Comparison of ENCODE assay signal across 17 cellular contexts in the genomic region with DNA sequence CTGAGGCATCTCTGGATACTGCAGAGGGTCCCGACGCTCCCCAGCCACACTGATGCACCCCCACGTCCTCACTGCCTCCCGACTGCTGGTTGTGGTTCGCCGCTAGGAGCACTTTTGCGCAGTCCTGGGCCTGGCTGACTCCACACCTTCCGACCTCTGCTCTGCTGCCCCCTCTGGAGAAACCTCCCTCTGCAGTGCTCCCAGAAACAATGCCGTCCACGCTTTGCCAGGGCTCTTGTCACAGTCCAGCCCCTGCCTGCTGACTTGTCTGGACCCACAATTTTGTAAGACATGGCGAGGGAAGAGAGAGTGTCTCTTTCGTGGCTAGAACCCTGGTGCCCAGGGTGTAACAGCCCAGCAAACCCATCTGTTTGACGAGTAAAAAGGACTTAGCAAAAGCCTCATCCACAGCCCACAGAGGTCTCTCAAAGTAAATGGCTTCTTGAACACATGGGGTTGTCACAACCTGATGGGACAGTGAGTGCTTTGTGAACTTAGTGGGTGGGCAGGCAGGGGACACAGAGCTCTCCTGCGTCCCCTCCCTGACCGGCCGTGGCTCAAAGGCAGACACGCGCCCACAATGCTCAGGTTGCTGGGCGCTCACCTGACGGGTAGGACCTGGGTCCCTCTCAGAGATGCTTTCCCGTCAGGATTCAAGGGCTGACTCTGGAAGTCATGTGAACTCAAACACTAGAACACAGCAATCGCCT. TPM values are rescaled to one million over a fixed set of nuclear protein-coding genes. Genes with fewer than 3 reads are reported as not detected.
DNase-seq lines count a peak whose midpoint lies in the region; ATAC-seq, FAIRE-seq and TF ChIP-seq lines count a peak whose summit lies in the region.
"Had no signal": no experiment of that assay in that cellular context is flagged by ENCODE, and none has a peak within 500 bp of the region (broad histone marks: within the 10 kb centered on the region; RNA-seq: fewer than 3 reads in every experiment).

No MANE protein-coding gene starts in this region.

- no peaks in the 10 kb centered on the region for H4K20me1 ChIP-seq in K562 (replicated peaks; ENCODE audit: control insufficient read depth, insufficient read depth, low read length)

- no peak for TF ChIP-seq EP300 in K562 (IDR thresholded peaks at IDR 0.05; ENCODE audit: low read length)

- H3K79me2 ChIP-seq in K562 (ENCODE audit: control insufficient read depth, insufficient read depth, low read length), result peaks cover 19% of the 10 kb centered on the region

- no peaks in the 10 kb centered on the region for H3K27me3 Mint-ChIP-seq in natural killer cell (ENCODE audit: low read depth in 2 of 2)
- peaks cover 0 to 2% of the 10 kb centered on the region in 2 donors for H3K27me3 Mint-ChIP-seq in natural killer cell treated with Interleukin-12 subunit alpha and Interleukin-12 subunit beta and Interleukin-15 and Interleukin-18, amount 100 ng/mL, for 72 hours

- H3K9me1 ChIP-seq in K562 (ENCODE audit: control insufficient read depth, insufficient read depth, low read length), result no peaks in the 10 kb centered on the region

- no peak for FAIRE-seq in K562 (lab: Jason Lieb, UNC)

- H3K36me3 ChIP-seq in K562 (ENCODE audit: control insufficient read depth, insufficient read depth, low read length) (peaks cover 43% of the 10 kb centered on the region; the same call in 2 of the 3 replicates), kidney epithelial cell (ENCODE audit: control insufficient read depth, insufficient read depth, low read length) (peaks cover 1% of the 10 kb centered on the region), aorta (ENCODE audit: control insufficient read depth in 1 of 2, insufficient read depth in 2 of 2, low read length in 1 of 2) (peaks cover 3 to 22% of the 10 kb centered on the region in 2 donors)

- no peaks in the 10 kb centered on the region for H3K27me3 ChIP-seq in K562 (ENCODE audit: control insufficient read depth in 2 of 2, insufficient read depth in 2 of 2, low read length in 2 of 2)
- H3K27me3 ChIP-seq in kidney epithelial cell (ENCODE audit: control insufficient read depth, insufficient read depth, low read length), result no peaks in the 10 kb centered on the region
- H3K27me3 ChIP-seq in aorta (ENCODE audit: control insufficient read depth in 1 of 2, insufficient read depth in 2 of 2, low read length in 1 of 2), result no peaks in the 10 kb centered on the region
- H3K27me3 ChIP-seq: BLaER1 had no signal

- H3K27ac ChIP-seq in K562 (ENCODE audit: extremely low read depth, low read depth, low read length), result no peak overlapping the region
- H3K27ac ChIP-seq in aorta (ENCODE audit: low read depth in 1 of 2, low read length in 2 of 2), result no peak overlapping the region
- H3K27ac ChIP-seq: BLaER1, KMS-11 had no signal

- no peak overlapping the region for H3K27ac Mint-ChIP-seq in natural killer cell
- no peak overlapping the region for H3K27ac Mint-ChIP-seq in natural killer cell treated with Interleukin-12 subunit alpha and Interleukin-12 subunit beta and Interleukin-15 and Interleukin-18, amount 100 ng/mL, for 72 hours

- no peaks in the 10 kb centered on the region for H3K9me3 ChIP-seq in K562 (replicated peaks; ENCODE audit: control insufficient read depth, insufficient read depth, low read depth, low read length)
- no peaks in the 10 kb centered on the region for H3K9me3 ChIP-seq in aorta (ENCODE audit: control insufficient read depth, low read length)
- H3K9me3 ChIP-seq: BLaER1 had no signal

- no peak overlapping the region for H3K4me3 Mint-ChIP-seq in natural killer cell
- no peak overlapping the region for H3K4me3 Mint-ChIP-seq in natural killer cell treated with Interleukin-12 subunit alpha and Interleukin-12 subunit beta and Interleukin-15 and Interleukin-18, amount 100 ng/mL, for 72 hours

- CTCF ChIA-PET in K562 (lab: Yijun Ruan, JAX; ENCODE audit: low intra/inter-chr PET ratio), result no interaction called here

- no peaks in the 10 kb centered on the region for H3K9me3 Mint-ChIP-seq in natural killer cell
- H3K9me3 Mint-ChIP-seq in natural killer cell treated with Interleukin-12 subunit alpha and Interleukin-12 subunit beta and Interleukin-15 and Interleukin-18, amount 100 ng/mL, for 72 hours, result no peaks in the 10 kb centered on the region
- H3K9me3 Mint-ChIP-seq: brain had no signal

- DNase-seq in natural killer cell (peak; percentile 6), K562 (ENCODE audit: extremely low read depth in 1 of 4, low spot score in 3 of 4) (peak in 1 of 4 experiments; percentile 13), kidney epithelial cell (ENCODE audit: low read depth) (no peak), aorta (peak; percentile 28 to 66), NCI-H1930 (lab: John Stamatoyannopoulos, UW) (no peak)
- DNase-seq in natural killer cell treated with Interleukin-12 subunit alpha and Interleukin-12 subunit beta and Interleukin-15 and Interleukin-18, amount 100 ng/mL, for 72 hours (ENCODE audit: low spot score), result no peak
- DNase-seq in central memory CD4-positive, alpha-beta T cell, result no peak
- DNase-seq: activated CD4-positive, alpha-beta T cell treated with anti-CD3 and anti-CD28 coated beads for 1 hour; EL; NCI-H2029 treated with DMSO at 0.1 percent for 48 hours; NK-92 treated with Interleukin-12 subunit alpha and Interleukin-12 subunit beta, amount 100 ng/mL, for 24 hours; stimulated activated CD4-positive, alpha-beta T cell treated with anti-CD3 and anti-CD28 coated beads, Interleukin-4, amount 100 ng/mL, for 4 hours; stimulated activated naive CD8-positive, alpha-beta T cell treated with anti-CD3 and anti-CD28 coated beads, Interleukin-15, Interleukin-2, amounts not matched to agents 100 U/mL and 50 U/mL, for 24 hours had no signal

- POLR2A ChIA-PET in K562 (lab: Yijun Ruan, JAX), result no interaction called here

- H3K9ac ChIP-seq in K562 (ENCODE audit: insufficient read depth in 1 of 2, low read depth in 2 of 2, low read length in 2 of 2), result no peak overlapping the region
- H3K9ac ChIP-seq: BLaER1, KMS-11 had no signal

- no peak overlapping the region for H3K4me2 ChIP-seq in K562 (ENCODE audit: insufficient read depth, low read length)
- H3K4me2 ChIP-seq: BLaER1, KMS-11 had no signal

- H3K4me3 ChIP-seq in K562, result no peak overlapping the region
- no peak overlapping the region for H3K4me3 ChIP-seq in kidney epithelial cell (ENCODE audit: low read depth, low read length)
- H3K4me3 ChIP-seq in aorta (ENCODE audit: low read length in 2 of 2), result no peak overlapping the region
- H3K4me3 ChIP-seq: BLaER1 had no signal

- WGBS in K562 (ENCODE audit: insufficient coverage, low coverage, missing lambda C conversion rate), result 96% methylated on average over 15 of the region's 22 CpGs
- WGBS in aorta, 2 donors, result 84 to 93% methylated on average over 22 of the region's 22 CpGs

- no peak overlapping the region for H2AFZ ChIP-seq in K562 (ENCODE audit: low read depth, low read length)

- H3K36me3 Mint-ChIP-seq in natural killer cell, result no peaks in the 10 kb centered on the region
- peaks cover 13% of the 10 kb centered on the region for H3K36me3 Mint-ChIP-seq in natural killer cell treated with Interleukin-12 subunit alpha and Interleukin-12 subunit beta and Interleukin-15 and Interleukin-18, amount 100 ng/mL, for 72 hours

- no peak for ATAC-seq in natural killer cell
- ATAC-seq in natural killer cell treated with Interleukin-12 subunit alpha and Interleukin-12 subunit beta and Interleukin-15 and Interleukin-18, amount 100 ng/mL, for 72 hours, result no peak
- ATAC-seq in K562, result 0 out of 3 replicates have a peak, but pooled peaks have one; percentile 20
- no peak for ATAC-seq in aorta (ENCODE audit: low FRiP score)
- no peak for ATAC-seq in HG02642 (IDR thresholded peaks at IDR 0.05; ENCODE audit: poor library complexity, unreplicated experiment)
- ATAC-seq: stimulated activated naive CD8-positive, alpha-beta T cell treated with anti-CD3 and anti-CD28 coated beads, Interleukin-15, Interleukin-2, amounts not matched to agents 100 U/mL and 50 U/mL, for 24 hours had no signal

- peaks cover 0 to 16% of the 10 kb centered on the region in 2 experiments; a peak in 2 of 5 replicates for H3K4me1 ChIP-seq in K562 (replicated peaks in 1 of 2; ENCODE audit: control insufficient read depth in 2 of 2, insufficient read depth in 2 of 2, low read length in 2 of 2)
- no peaks in the 10 kb centered on the region for H3K4me1 ChIP-seq in aorta (ENCODE audit: control insufficient read depth in 1 of 2, insufficient read depth in 2 of 2, low read length in 2 of 2)

- intact Hi-C loops in natural killer cell (cut with micrococcal nuclease), result no loop called here
- intact Hi-C loops in K562 (cut with micrococcal nuclease), result no loop called here
- intact Hi-C loops in aorta (cut with DNase I), result no loop called here

- TF ChIP-seq RAD21 in K562 (CRISPR knock-in tag; conservative IDR thresholded peaks at IDR 0.05 in 1 of 2, IDR thresholded peaks at IDR 0.05 in 1 of 2), result no peak

- in situ Hi-C loops in K562 (cut with MboI), result no loop called here

- no TSS peak for BruUV-seq in K562 (replicated peaks; lab: Mats Ljungman, UMichigan)

- TF ChIP-seq CTCF in natural killer cell (IDR thresholded peaks at IDR 0.05), result no peak
- TF ChIP-seq CTCF in K562 (IDR thresholded peaks at IDR 0.05 in 2 of 3, conservative IDR thresholded peaks at IDR 0.05 in 1 of 3; ENCODE audit: insufficient read depth in 2 of 3, low read depth in 1 of 3, low read length in 3 of 3), result peak; percentile 12 to 33 (median 32); a peak in 1 of 6 replicates
- TF ChIP-seq CTCF in kidney epithelial cell (IDR thresholded peaks at IDR 0.05; ENCODE audit: insufficient read depth, low read length, poor library complexity, severe bottlenecking), result peak; percentile 23

- TF ChIP-seq POLR2A in K562 (conservative IDR thresholded peaks at IDR 0.05), result no peak

- H3K4me1 Mint-ChIP-seq in natural killer cell, result peaks cover 21 to 33% of the 10 kb centered on the region in 2 donors
- H3K4me1 Mint-ChIP-seq in natural killer cell treated with Interleukin-12 subunit alpha and Interleukin-12 subunit beta and Interleukin-15 and Interleukin-18, amount 100 ng/mL, for 72 hours (ENCODE audit: low read depth in 2 of 2), result peaks cover 19 to 29% of the 10 kb centered on the region in 2 donors

RNA-seq across cellular contexts. Expression of a gene that starts 4.0 kb away (rescaled TPM):
- 10 to 100 TPM; 51.5 to 76.5 (median 53.5) TPM for total RNA-seq in natural killer cell
- 100 to 1,000 TPM; 117 to 131 TPM for total RNA-seq in natural killer cell treated with Interleukin-12 subunit alpha and Interleukin-12 subunit beta and Interleukin-15 and Interleukin-18, amount 100 ng/mL, for 72 hours
- 7.1 and 14.1 TPM in 2 replicates for total RNA-seq in K562 (2011; cell fraction: chromatin; rRNA removed; ENCODE audit: low replicate concordance)
- total RNA-seq in K562 (2011; cell fraction: nucleolus; rRNA removed), result 17.0 and 24.5 TPM in 2 replicates
- 16.6 and 25.0 TPM in 2 replicates for total RNA-seq in K562 (2011; cell fraction: nucleoplasm; rRNA removed)
- total RNA-seq in K562 (2014; rRNA removed), result 176 and 244 TPM in 2 replicates
- total RNA-seq in K562 (2014; rRNA removed; fragmentation: Illumina TruSeq; extraction: Trizol), result 55.0 and 55.2 TPM in 2 replicates
- 99.9 and 109 TPM in 2 replicates for total RNA-seq in K562 (2015; rRNA removed; fragmentation: Illumina TruSeq; extraction: Trizol)
- 83.2 and 94.4 TPM in 2 replicates for total RNA-seq in K562 (2021)
- polyA plus RNA-seq in K562 (2011; rRNA removed), result 90.9 and 122 TPM in 2 replicates
- polyA plus RNA-seq in K562 (2011; cell fraction: cytosol; rRNA removed), result 115 and 146 TPM in 2 replicates
- 53.3 and 58.2 TPM in 2 replicates for polyA plus RNA-seq in K562 (2011; cell fraction: nucleus; rRNA removed)
- 88.3 and 211 TPM in 2 replicates for polyA plus RNA-seq in K562 (2012)
- 42.9 and 56.9 TPM in 2 replicates for polyA plus RNA-seq in K562 (2014; fragmentation: Illumina TruSeq; extraction: Trizol)
- polyA plus RNA-seq in K562 (2014; fragmentation: Nextera tagmentation; extraction: Ambion mirVana), result 100 to 1,000 TPM in 1 of 2 experiments, 10 to 100 TPM in 1; 95.0 to 112 TPM
- polyA plus RNA-seq in K562 (2014; rRNA removed), result 281 and 307 TPM in 2 replicates
- polyA minus RNA-seq in K562 (2011; rRNA and poly(A)+ RNA removed), result 11.1 and 12.3 TPM in 2 replicates
- 8.7 and 17.9 TPM in 2 replicates for polyA minus RNA-seq in K562 (2011; cell fraction: cytosol; rRNA and poly(A)+ RNA removed)
- 3.9 and 6.4 TPM in 2 replicates for polyA minus RNA-seq in K562 (2011; cell fraction: nucleus; rRNA and poly(A)+ RNA removed)
- total RNA-seq in kidney epithelial cell, result 164 and 186 TPM in 2 replicates
- 10 to 100 TPM; 83.7 to 94.0 TPM for total RNA-seq in aorta
- 100 to 1,000 TPM; 415 to 787 TPM for polyA plus RNA-seq in aorta

RNA-seq across cellular contexts. Expression of a gene that starts 8.4 kb away (rescaled TPM):
- total RNA-seq in natural killer cell, result not detected
- total RNA-seq in natural killer cell treated with Interleukin-12 subunit alpha and Interleukin-12 subunit beta and Interleukin-15 and Interleukin-18, amount 100 ng/mL, for 72 hours, result not detected
- not detected in 2 replicates for total RNA-seq in K562 (2011; cell fraction: chromatin; rRNA removed; ENCODE audit: low replicate concordance)
- not detected in 2 replicates for total RNA-seq in K562 (2011; cell fraction: nucleolus; rRNA removed)
- total RNA-seq in K562 (2011; cell fraction: nucleoplasm; rRNA removed), result not detected in 2 replicates
- total RNA-seq in K562 (2014; rRNA removed), result not detected in 2 replicates
- not detected in 2 replicates for total RNA-seq in K562 (2014; rRNA removed; fragmentation: Illumina TruSeq; extraction: Trizol)
- total RNA-seq in K562 (2015; rRNA removed; fragmentation: Illumina TruSeq; extraction: Trizol), result not detected in 2 replicates
- total RNA-seq in K562 (2021), result not detected in 2 replicates
- polyA plus RNA-seq in K562 (2011; rRNA removed), result not detected in 2 replicates
- not detected in 2 replicates for polyA plus RNA-seq in K562 (2011; cell fraction: cytosol; rRNA removed)
- polyA plus RNA-seq in K562 (2011; cell fraction: nucleus; rRNA removed), result not detected in 2 replicates
- polyA plus RNA-seq in K562 (2012), result not detected in 2 replicates
- not detected in 2 replicates for polyA plus RNA-seq in K562 (2014; fragmentation: Illumina TruSeq; extraction: Trizol)
- polyA plus RNA-seq in K562 (2014; fragmentation: Nextera tagmentation; extraction: Ambion mirVana), result not detected
- not detected in 2 replicates for polyA plus RNA-seq in K562 (2014; rRNA removed)
- not detected in 2 replicates for polyA minus RNA-seq in K562 (2011; rRNA and poly(A)+ RNA removed)
- polyA minus RNA-seq in K562 (2011; cell fraction: cytosol; rRNA and poly(A)+ RNA removed), result not detected in 2 replicates
- polyA minus RNA-seq in K562 (2011; cell fraction: nucleus; rRNA and poly(A)+ RNA removed), result not detected in 2 replicates
- total RNA-seq in kidney epithelial cell, result not detected in 2 replicates
- total RNA-seq in aorta, result not detected
- polyA plus RNA-seq in aorta, result not detected

Comparison
In these comparisons a context has a peak if more than half of its experiments do, and no peak if none do; other contexts are left out.
1. DNase-seq: peak in natural killer cell (single experiment) and aorta (2 of 2); none in natural killer cell treated with Interleukin-12 subunit alpha and Interleukin-12 subunit beta and Interleukin-15 and Interleukin-18, amount 100 ng/mL, for 72 hours (single experiment), kidney epithelial cell (single experiment), NCI-H1930 (0 of 2) and central memory CD4-positive, alpha-beta T cell (single experiment).